In genomic region chr5:691817-692529, GRCh38 we compare ENCODE assay signal across 10 cellular contexts. TPM values are rescaled to one million over a fixed set of nuclear protein-coding genes. Genes with fewer than 3 reads are reported as not detected.
DNase-seq lines count a peak whose midpoint lies in the region; ATAC-seq and TF ChIP-seq lines count a peak whose summit lies in the region.
"Had no signal": no experiment of that assay in that cellular context is flagged by ENCODE, and none has a peak within 500 bp of the region (broad histone marks: within the 10 kb centered on the region; RNA-seq: fewer than 3 reads in every experiment).

No MANE protein-coding gene starts in this region.

- H2AFZ ChIP-seq in GM23338 = no peak overlapping the region
- H2AFZ ChIP-seq in OCI-LY3 (ENCODE audit: low read depth, low read length) = no peak overlapping the region

- WGBS in gastroesophageal sphincter (ENCODE audit: low coverage in 1 of 2), 2 donors = no CpG with 5 or more reads among the region's 2 CpGs

- H3K4me1 ChIP-seq in GM23338 (ENCODE audit: insufficient read depth) = no peaks in the 10 kb centered on the region; the same call in 1 of the 2 replicates
- no peaks in the 10 kb centered on the region for H3K4me1 ChIP-seq in OCI-LY3 (ENCODE audit: low read length)
- H3K4me1 ChIP-seq in gastroesophageal sphincter = no peaks in the 10 kb centered on the region
- H3K4me1 ChIP-seq in gastrocnemius medialis = peaks cover 0 to 9% of the 10 kb centered on the region in 2 donors

- no peaks in the 10 kb centered on the region for H3K79me2 ChIP-seq in GM23338 (replicated peaks; ENCODE audit: insufficient read depth)
- H3K79me2 ChIP-seq in OCI-LY3 (ENCODE audit: low read length) = no peaks in the 10 kb centered on the region

- H3K9me3 ChIP-seq in OCI-LY3 (ENCODE audit: insufficient read depth, low read length) (no peaks in the 10 kb centered on the region), gastroesophageal sphincter (no peaks in the 10 kb centered on the region), gastrocnemius medialis (no peaks in the 10 kb centered on the region)
- H3K9me3 ChIP-seq: neutrophil had no signal

- H3K27me3 ChIP-seq in GM23338 (ENCODE audit: insufficient read depth) (peaks cover 13% of the 10 kb centered on the region), OCI-LY3 (ENCODE audit: low read depth, low read length) (no peaks in the 10 kb centered on the region), gastroesophageal sphincter (no peaks in the 10 kb centered on the region), gastrocnemius medialis (no peaks in the 10 kb centered on the region)

- no peak for TF ChIP-seq EP300 in gastroesophageal sphincter (IDR thresholded peaks at IDR 0.05)

- in situ Hi-C loops in gastrocnemius medialis (cut with MboI; ENCODE audit: low sequenced_read_pairs in 4 of 4) = no loop called here

- H3K27ac ChIP-seq in GM23338 (ENCODE audit: low read depth) (no peak overlapping the region), OCI-LY3 (ENCODE audit: low read length) (no peak overlapping the region), gastroesophageal sphincter (peak overlapping the region; percentile 78 to 90 (median 89)), gastrocnemius medialis (peak overlapping the region; percentile 63 to 81 (median 78))
- H3K27ac ChIP-seq: neutrophil had no signal

- H3K9me3 Mint-ChIP-seq in GM23338 = peaks cover 3% of the 10 kb centered on the region
- H3K9me3 Mint-ChIP-seq: activated CD4-positive, alpha-beta T cell treated with anti-CD3 and anti-CD28 coated beads, Interleukin-2, amount 10 ng/mL, durations not matched to agents 7 days and 5 days had no signal

- H4K20me1 ChIP-seq in GM23338 (replicated peaks; ENCODE audit: insufficient read depth) (no peaks in the 10 kb centered on the region), OCI-LY3 (ENCODE audit: insufficient read depth, low read length) (no peaks in the 10 kb centered on the region)

- H3K9ac ChIP-seq in OCI-LY3 (ENCODE audit: low read length) = no peak overlapping the region

- H3K4me3 Mint-ChIP-seq in GM23338 = no peak overlapping the region
- H3K4me3 Mint-ChIP-seq: activated CD4-positive, alpha-beta T cell treated with anti-CD3 and anti-CD28 coated beads, Interleukin-2, amount 10 ng/mL, durations not matched to agents 7 days and 5 days had no signal

- H3F3A ChIP-seq in GM23338 (replicated peaks; ENCODE audit: low read depth) = no peaks in the 10 kb centered on the region

- intact Hi-C loops in gastrocnemius medialis (cut with DNase I; ENCODE audit: low total_unique reads) = loop anchor here (5.0 kb wide), 2 partner anchors 90 to 200 kb away; partner anchors contain the start of genes BRD9, TRIP13 and ZDHHC11B

- no peak for TF ChIP-seq CTCF in GM23338 (conservative IDR thresholded peaks at IDR 0.05; ENCODE audit: low read depth in 2 of 2)
- TF ChIP-seq CTCF in OCI-LY3 (IDR thresholded peaks at IDR 0.05; ENCODE audit: low read depth, low read length) = no peak
- no peak for TF ChIP-seq CTCF in gastroesophageal sphincter (IDR thresholded peaks at IDR 0.05)
- no peak for TF ChIP-seq CTCF in gastrocnemius medialis (IDR thresholded peaks at IDR 0.05 in 4 of 5, conservative IDR thresholded peaks at IDR 0.05 in 1 of 5)

- no peak for TF ChIP-seq POLR2A in gastroesophageal sphincter (IDR thresholded peaks at IDR 0.05)
- TF ChIP-seq POLR2A in gastrocnemius medialis (IDR thresholded peaks at IDR 0.05) = no peak

- H3K36me3 ChIP-seq in GM23338 (ENCODE audit: insufficient read depth) (no peaks in the 10 kb centered on the region), OCI-LY3 (replicated peaks; ENCODE audit: low read depth, low read length) (no peaks in the 10 kb centered on the region), gastroesophageal sphincter (no peaks in the 10 kb centered on the region), gastrocnemius medialis (no peaks in the 10 kb centered on the region)
- H3K36me3 ChIP-seq: neutrophil had no signal

- H3K9me2 ChIP-seq in GM23338 (ENCODE audit: insufficient read depth) = no peaks in the 10 kb centered on the region

- no peaks in the 10 kb centered on the region for H3K4me1 Mint-ChIP-seq in GM23338
- H3K4me1 Mint-ChIP-seq: activated CD4-positive, alpha-beta T cell treated with anti-CD3 and anti-CD28 coated beads, Interleukin-2, amount 10 ng/mL, durations not matched to agents 7 days and 5 days had no signal

- DNase-seq in GM23338 (ENCODE audit: low spot score) (peak; percentile 17), gastrocnemius medialis (no peak), NCI-H128 (lab: John Stamatoyannopoulos, UW; ENCODE audit: unreplicated experiment) (no peak), activated gamma-delta T cell (lab: John Stamatoyannopoulos, UW) (no peak), HuH-7.5 (ENCODE audit: low spot score) (no peak)
- DNase-seq: activated CD4-positive, alpha-beta T cell treated with anti-CD3 and anti-CD28 coated beads, Interleukin-2, amount 10 ng/mL, durations not matched to agents 7 days and 5 days; NCI-H1417 treated with DMSO at 0.1 percent for 48 hours had no signal

- H3K27ac Mint-ChIP-seq in GM23338 = no peak overlapping the region
- H3K27ac Mint-ChIP-seq: activated CD4-positive, alpha-beta T cell treated with anti-CD3 and anti-CD28 coated beads, Interleukin-2, amount 10 ng/mL, durations not matched to agents 7 days and 5 days had no signal

- H3K36me3 Mint-ChIP-seq in GM23338 (ENCODE audit: low read depth) = peaks cover 2% of the 10 kb centered on the region; the same call in 2 of the 3 replicates

- ATAC-seq in GM23338 (no peak), gastroesophageal sphincter (no peak), gastrocnemius medialis (no peak)

- peaks cover 9% of the 10 kb centered on the region for H3K27me3 Mint-ChIP-seq in GM23338 (ENCODE audit: insufficient read depth, low read depth, poor library complexity)

- no peak overlapping the region for H3K4me3 ChIP-seq in GM23338
- peak overlapping the region; percentile 75 for H3K4me3 ChIP-seq in OCI-LY3 (ENCODE audit: low read length)
- peak overlapping the region; percentile 66 to 69 for H3K4me3 ChIP-seq in gastroesophageal sphincter
- H3K4me3 ChIP-seq in gastrocnemius medialis = peak overlapping the region; percentile 58 to 71 (median 64)

- H3K4me2 ChIP-seq in GM23338 (no peak overlapping the region; the same call in 1 of the 2 replicates), OCI-LY3 (ENCODE audit: low read length) (peak overlapping the region; percentile 73)

TF ChIP-seq in GM23338, 12 proteins besides CTCF, POLR2A, EP300 and RAD21 (continues in another document):
- TF ChIP-seq, protein P1, sequence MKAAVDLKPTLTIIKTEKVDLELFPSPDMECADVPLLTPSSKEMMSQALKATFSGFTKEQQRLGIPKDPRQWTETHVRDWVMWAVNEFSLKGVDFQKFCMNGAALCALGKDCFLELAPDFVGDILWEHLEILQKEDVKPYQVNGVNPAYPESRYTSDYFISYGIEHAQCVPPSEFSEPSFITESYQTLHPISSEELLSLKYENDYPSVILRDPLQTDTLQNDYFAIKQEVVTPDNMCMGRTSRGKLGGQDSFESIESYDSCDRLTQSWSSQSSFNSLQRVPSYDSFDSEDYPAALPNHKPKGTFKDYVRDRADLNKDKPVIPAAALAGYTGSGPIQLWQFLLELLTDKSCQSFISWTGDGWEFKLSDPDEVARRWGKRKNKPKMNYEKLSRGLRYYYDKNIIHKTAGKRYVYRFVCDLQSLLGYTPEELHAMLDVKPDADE (IDR thresholded peaks at IDR 0.05) = no peak
- TF ChIP-seq POLR2AphosphoS5 (IDR thresholded peaks at IDR 0.05; ENCODE audit: low read depth) (no peak), JUNB (IDR thresholded peaks at IDR 0.05; ENCODE audit: unreplicated experiment) (no peak), ZNF114 (CRISPR knock-in tag; IDR thresholded peaks at IDR 0.05) (no peak)

RNA-seq across cellular contexts. Expression of gene TPPP, which starts 1.2 kb away (rescaled TPM):
- 1.4 and 1.8 TPM in 2 replicates for total RNA-seq in GM23338 (2014; rRNA removed; shearing (Covaris generic))
- polyA plus RNA-seq in GM23338 (2016; fragmentation: Nextera tagmentation; extraction: Ambion mirVana) = 0.38 and 0.48 TPM in 2 replicates
- 10 to 100 TPM; 13.3 to 42.8 (median 32.0) TPM for total RNA-seq in gastroesophageal sphincter
- 1 to 10 TPM; 2.4 to 8.7 (median 3.2) TPM for total RNA-seq in gastrocnemius medialis

Comparison
In these comparisons a context has a peak if more than half of its experiments do, and no peak if none do; other contexts are left out.
1. H3K27ac ChIP-seq: peak in gastroesophageal sphincter (4 of 4) and gastrocnemius medialis (4 of 4); none in GM23338 (single experiment) and OCI-LY3 (single experiment).